ENCODE assay signal across 27 cellular contexts in genomic region chr10:118585794-118586193, GRCh38. TPM values are rescaled to one million over a fixed set of nuclear protein-coding genes. Genes with fewer than 3 reads are reported as not detected.
"Had no signal": no experiment of that assay in that cellular context is flagged by ENCODE, and none has a peak within 500 bp of the region (broad histone marks: within the 10 kb centered on the region; RNA-seq: fewer than 3 reads in every experiment).

No MANE protein-coding gene starts in this region.

- H3K36me3 Mint-ChIP-seq: activated CD4-positive, alpha-beta memory T cell treated with anti-CD3 and anti-CD28 coated beads for 36 hours; activated naive CD4-positive, alpha-beta T cell treated with anti-CD3 and anti-CD28 coated beads, Interleukin-2, amount 50 U/mL, for 24 hours; immature natural killer cell; natural killer cell; stimulated activated naive B cell treated with anti-CD40 and anti-IgM and Interleukin-4, amounts not matched to agents 10 μg/mL and 1 μg/mL and 100 μg/mL, for 72 hours; WTC11 had no signal

- H3K4me1 ChIP-seq: ascending aorta, left lung, transverse colon had no signal

- H3K9me3 Mint-ChIP-seq: activated CD4-positive, alpha-beta memory T cell treated with anti-CD3 and anti-CD28 coated beads for 36 hours; activated naive CD4-positive, alpha-beta T cell treated with anti-CD3 and anti-CD28 coated beads, Interleukin-2, amount 50 U/mL, for 24 hours; immature natural killer cell; natural killer cell; stimulated activated naive B cell treated with anti-CD40 and anti-IgM and Interleukin-4, amounts not matched to agents 10 μg/mL and 1 μg/mL and 100 μg/mL, for 72 hours had no signal

- H3K27me3 Mint-ChIP-seq: activated CD4-positive, alpha-beta memory T cell treated with anti-CD3 and anti-CD28 coated beads for 36 hours; activated naive CD4-positive, alpha-beta T cell treated with anti-CD3 and anti-CD28 coated beads, Interleukin-2, amount 50 U/mL, for 24 hours had no signal

- ATAC-seq: left lung; natural killer cell; stimulated activated naive B cell treated with anti-CD40 and anti-IgM and Interleukin-4, amounts not matched to agents 10 μg/mL and 1 μg/mL and 100 μg/mL, for 72 hours; WTC11 had no signal

- DNase-seq: activated CD4-positive, alpha-beta memory T cell treated with anti-CD3 and anti-CD28 coated beads for 36 hours; activated CD4-positive, alpha-beta T cell treated with anti-CD3 and anti-CD28 coated beads for 4 hours; activated effector memory CD4-positive, alpha-beta T cell treated with anti-CD3 and anti-CD28 coated beads, Interleukin-2, amount 50 U/mL, for 16 hours; cerebellar nuclear complex; cortex of kidney; endodermal cell; glutamatergic neuron; immature natural killer cell; kidney glomerular epithelial cell; left lung; midbrain; natural killer cell; stimulated activated CD4-positive, alpha-beta T cell treated with anti-CD3 and anti-CD28 coated beads, Interleukin-2, amount 100 ng/mL, for 48 hours; stimulated activated CD8-positive, alpha-beta memory T cell treated with anti-CD3 and anti-CD28 coated beads, Interleukin-4, amount 100 ng/mL, for 48 hours; stimulated activated naive B cell treated with anti-CD40 and anti-IgM and Interleukin-4, amounts not matched to agents 10 μg/mL and 1 μg/mL and 100 μg/mL, for 72 hours; T-helper 9 cell; transverse colon had no signal

- H3K36me3 ChIP-seq: ascending aorta, left lung, transverse colon had no signal

- H3K9me3 ChIP-seq: ascending aorta, left lung, transverse colon had no signal

- H3K4me1 Mint-ChIP-seq: activated naive CD4-positive, alpha-beta T cell treated with anti-CD3 and anti-CD28 coated beads, Interleukin-2, amount 50 U/mL, for 24 hours; immature natural killer cell; natural killer cell; stimulated activated naive B cell treated with anti-CD40 and anti-IgM and Interleukin-4, amounts not matched to agents 10 μg/mL and 1 μg/mL and 100 μg/mL, for 72 hours had no signal

- H3K27me3 ChIP-seq: ascending aorta had no signal

- H3K27ac ChIP-seq: ascending aorta, epithelial cell of prostate, hepatocyte, left lung, transverse colon had no signal

- H3K4me3 Mint-ChIP-seq: activated CD4-positive, alpha-beta memory T cell treated with anti-CD3 and anti-CD28 coated beads for 36 hours; activated naive CD4-positive, alpha-beta T cell treated with anti-CD3 and anti-CD28 coated beads, Interleukin-2, amount 50 U/mL, for 24 hours; endodermal cell; immature natural killer cell; natural killer cell; stimulated activated naive B cell treated with anti-CD40 and anti-IgM and Interleukin-4, amounts not matched to agents 10 μg/mL and 1 μg/mL and 100 μg/mL, for 72 hours; WTC11 had no signal

- H3K27ac Mint-ChIP-seq: activated CD4-positive, alpha-beta memory T cell treated with anti-CD3 and anti-CD28 coated beads for 36 hours; activated naive CD4-positive, alpha-beta T cell treated with anti-CD3 and anti-CD28 coated beads, Interleukin-2, amount 50 U/mL, for 24 hours; endodermal cell; immature natural killer cell; natural killer cell; progenitor cell of endocrine pancreas; stimulated activated naive B cell treated with anti-CD40 and anti-IgM and Interleukin-4, amounts not matched to agents 10 μg/mL and 1 μg/mL and 100 μg/mL, for 72 hours; WTC11 had no signal

- H3K4me3 ChIP-seq: ascending aorta, hepatocyte, left lung, transverse colon had no signal

RNA-seq across cellular contexts. Expression of gene PRLHR, which starts 9.7 kb away (rescaled TPM):
- total RNA-seq: activated CD4-positive, alpha-beta memory T cell treated with anti-CD3 and anti-CD28 coated beads for 36 hours; ascending aorta; endodermal cell; fibroblast of lung; hepatocyte; left lung; lung microvascular endothelial cell; natural killer cell; osteoblast; T-helper 1 cell treated with Interleukin-12 subunit alpha and Interleukin-12 subunit beta and Interleukin-4 antibody, amounts not matched to agents 30 ng/mL and 1 ng/mL, for 36 hours; transverse colon; WTC11 had no signal
